Comparison of ENCODE assay signal across 8 cellular contexts in genomic region chrX:85611926-85612325, GRCh38.
A peak's percentile ranks its signal among the peaks of the same experiment; 100 is the strongest.
DNase-seq lines count a peak whose midpoint lies in the region; ATAC-seq and TF ChIP-seq lines count a peak whose summit lies in the region.

No MANE protein-coding gene starts in this region.

- TF ChIP-seq POLR2A in GM18505 (IDR thresholded peaks at IDR 0.05; ENCODE audit: borderline replicate concordance, extremely low read depth, insufficient read depth, insufficient read length) = no peak

- peak; percentile 30 for DNase-seq in DMS 273 treated with DMSO at 0.1 percent for 48 hours (lab: John Stamatoyannopoulos, UW)
- peak; percentile 0 for DNase-seq in KG1 (lab: John Stamatoyannopoulos, UW)
- DNase-seq in amniotic epithelial cell (ENCODE audit: low read depth) = peak; percentile 0
- DNase-seq in lung microvascular endothelial cell (ENCODE audit: low read depth in 2 of 2) = peak; percentile 8 to 30
- no peak for DNase-seq in activated CD8-positive, alpha-beta memory T cell treated with anti-CD3 and anti-CD28 coated beads, Interleukin-2, amount 50 U/mL, for 48 hours

- ATAC-seq in HG03196 (IDR thresholded peaks at IDR 0.05; ENCODE audit: unreplicated experiment) (no peak), HG03521 (IDR thresholded peaks at IDR 0.05; ENCODE audit: unreplicated experiment) (no peak), GM18505 (IDR thresholded peaks at IDR 0.05; ENCODE audit: unreplicated experiment) (no peak)
